ENCODE assay signal across 1 cellular context in the genomic region with DNA sequence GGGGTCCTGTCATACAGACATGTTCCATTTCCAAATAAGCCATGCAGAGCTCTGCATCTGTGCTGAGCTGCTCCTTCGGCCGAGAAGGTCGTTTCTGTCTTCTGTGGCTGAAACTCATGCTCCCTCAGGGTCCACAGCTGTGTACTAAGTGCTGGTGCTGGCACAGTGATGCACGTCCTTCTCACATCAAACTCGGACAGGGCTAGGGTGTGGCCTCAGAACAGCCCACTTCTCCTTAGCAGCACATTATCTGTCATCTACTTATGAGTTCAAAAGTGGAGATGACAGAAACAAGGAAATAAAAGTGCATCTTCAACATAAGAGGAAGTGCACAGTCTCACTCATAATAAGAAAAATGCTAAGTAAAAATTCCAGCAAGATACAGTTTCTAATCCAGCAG.
TF ChIP-seq lines count a peak whose summit lies in the region.

No MANE protein-coding gene starts in this region.

TF ChIP-seq in K562, 482 proteins besides CTCF, POLR2A, EP300 and RAD21 (continued from another document):
- TF ChIP-seq, protein P1, sequence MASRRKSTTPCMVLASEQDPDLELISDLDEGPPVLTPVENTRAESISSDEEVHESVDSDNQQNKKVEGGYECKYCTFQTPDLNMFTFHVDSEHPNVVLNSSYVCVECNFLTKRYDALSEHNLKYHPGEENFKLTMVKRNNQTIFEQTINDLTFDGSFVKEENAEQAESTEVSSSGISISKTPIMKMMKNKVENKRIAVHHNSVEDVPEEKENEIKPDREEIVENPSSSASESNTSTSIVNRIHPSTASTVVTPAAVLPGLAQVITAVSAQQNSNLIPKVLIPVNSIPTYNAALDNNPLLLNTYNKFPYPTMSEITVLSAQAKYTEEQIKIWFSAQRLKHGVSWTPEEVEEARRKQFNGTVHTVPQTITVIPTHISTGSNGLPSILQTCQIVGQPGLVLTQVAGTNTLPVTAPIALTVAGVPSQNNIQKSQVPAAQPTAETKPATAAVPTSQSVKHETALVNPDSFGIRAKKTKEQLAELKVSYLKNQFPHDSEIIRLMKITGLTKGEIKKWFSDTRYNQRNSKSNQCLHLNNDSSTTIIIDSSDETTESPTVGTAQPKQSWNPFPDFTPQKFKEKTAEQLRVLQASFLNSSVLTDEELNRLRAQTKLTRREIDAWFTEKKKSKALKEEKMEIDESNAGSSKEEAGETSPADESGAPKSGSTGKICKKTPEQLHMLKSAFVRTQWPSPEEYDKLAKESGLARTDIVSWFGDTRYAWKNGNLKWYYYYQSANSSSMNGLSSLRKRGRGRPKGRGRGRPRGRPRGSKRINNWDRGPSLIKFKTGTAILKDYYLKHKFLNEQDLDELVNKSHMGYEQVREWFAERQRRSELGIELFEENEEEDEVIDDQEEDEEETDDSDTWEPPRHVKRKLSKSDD (conservative IDR thresholded peaks at IDR 0.05; ENCODE audit: low read length) = no peak
- TF ChIP-seq CBFA2T3 (IDR thresholded peaks at IDR 0.05) (no peak), NUFIP1 (IDR thresholded peaks at IDR 0.05; ENCODE audit: partially characterized antibody) (no peak), SPI1 (IDR thresholded peaks at IDR 0.05; ENCODE audit: borderline replicate concordance, low read depth, low read length) (peak; percentile 41; the same call in 1 of the 2 replicates), GMEB1 (CRISPR knock-in tag; IDR thresholded peaks at IDR 0.05) (no peak)
